Comparison of ENCODE assay signal across 8 cellular contexts in genomic region chr14:34538871-34539406, GRCh38. TPM values are rescaled to one million over a fixed set of nuclear protein-coding genes. Genes with fewer than 3 reads are reported as not detected.
A peak's percentile ranks its signal among the peaks of the same experiment; 100 is the strongest.
DNase-seq lines count a peak whose midpoint lies in the region; ATAC-seq and TF ChIP-seq lines count a peak whose summit lies in the region.

No MANE protein-coding gene starts in this region.

- H3K9me2 ChIP-seq in SU-DHL-6 (replicated peaks; ENCODE audit: insufficient read depth, low read length) = no peaks in the 10 kb centered on the region

- TF ChIP-seq CTCF in SU-DHL-6 (IDR thresholded peaks at IDR 0.05; ENCODE audit: insufficient read depth, low read length, poor library complexity, severe bottlenecking) (no peak), glutamatergic neuron (IDR thresholded peaks at IDR 0.05; ENCODE audit: partially characterized antibody, unreplicated experiment) (no peak), spleen (IDR thresholded peaks at IDR 0.05 in 8 of 11, conservative IDR thresholded peaks at IDR 0.05 in 3 of 11) (no peak)

- H3K9ac ChIP-seq in SU-DHL-6 (ENCODE audit: low read length) = peak overlapping the region; percentile 82

- no peaks in the 10 kb centered on the region; the same call in 1 of the 2 replicates for H3K36me3 ChIP-seq in SU-DHL-6 (ENCODE audit: low read length)
- peaks cover 0 to 39% (median 22%) of the 10 kb centered on the region in 6 donors for H3K36me3 ChIP-seq in spleen

- H3K4me2 ChIP-seq in SU-DHL-6 (ENCODE audit: low read depth, low read length, poor library complexity, severe bottlenecking) = peak overlapping the region; percentile 98

- no peaks in the 10 kb centered on the region for H3F3A ChIP-seq in SU-DHL-6 (ENCODE audit: insufficient read depth)

- H3K27me3 ChIP-seq in SU-DHL-6 (ENCODE audit: low read length) (no peaks in the 10 kb centered on the region), spleen (replicated peaks in 1 of 7) (no peaks in the 10 kb centered on the region)

- ATAC-seq in GM21529 (IDR thresholded peaks at IDR 0.05; ENCODE audit: unreplicated experiment) = no peak

- H3K4me3 Mint-ChIP-seq in T-helper 1 cell treated with Interleukin-12 subunit alpha and Interleukin-12 subunit beta and Interleukin-4 antibody, amounts not matched to agents 30 μg/mL and 1 μg/mL, for 36 hours = peak overlapping the region; percentile 99
- peak overlapping the region; percentile 100 for H3K4me3 Mint-ChIP-seq in glutamatergic neuron (ENCODE audit: unreplicated experiment)

- peaks cover 17% of the 10 kb centered on the region for H3K4me1 Mint-ChIP-seq in T-helper 1 cell treated with Interleukin-12 subunit alpha and Interleukin-12 subunit beta and Interleukin-4 antibody, amounts not matched to agents 30 μg/mL and 1 μg/mL, for 36 hours (ENCODE audit: low read depth)
- peaks cover 3% of the 10 kb centered on the region for H3K4me1 Mint-ChIP-seq in glutamatergic neuron (ENCODE audit: low read depth, unreplicated experiment)

- H3K27ac Mint-ChIP-seq in T-helper 1 cell treated with Interleukin-12 subunit alpha and Interleukin-12 subunit beta and Interleukin-4 antibody, amounts not matched to agents 30 μg/mL and 1 μg/mL, for 36 hours = peak overlapping the region; percentile 99
- H3K27ac Mint-ChIP-seq in glutamatergic neuron (ENCODE audit: unreplicated experiment) = peak overlapping the region; percentile 99

- H3K79me2 ChIP-seq in SU-DHL-6 (ENCODE audit: insufficient read depth, low read length) = peaks cover 20% of the 10 kb centered on the region

- in situ Hi-C loops in KBM-7 (cut with MboI; ENCODE audit: low pct_unique_long_range_greater_than_20kb, low sequenced_read_pairs) = no loop called here

- intact Hi-C loops in spleen (cut with DNase I; ENCODE audit: low total_unique reads) = no loop called here

- no peaks in the 10 kb centered on the region; the same call in 1 of the 2 replicates for H4K20me1 ChIP-seq in SU-DHL-6 (ENCODE audit: low read depth, low read length)

- peaks cover 8% of the 10 kb centered on the region for H3K36me3 Mint-ChIP-seq in T-helper 1 cell treated with Interleukin-12 subunit alpha and Interleukin-12 subunit beta and Interleukin-4 antibody, amounts not matched to agents 30 μg/mL and 1 μg/mL, for 36 hours (ENCODE audit: low read depth)
- H3K36me3 Mint-ChIP-seq in glutamatergic neuron (ENCODE audit: unreplicated experiment) = no peaks in the 10 kb centered on the region

- H3K9me3 ChIP-seq in SU-DHL-6 (ENCODE audit: insufficient read depth, low read length) (no peaks in the 10 kb centered on the region), spleen (no peaks in the 10 kb centered on the region)

- peaks cover 10 to 50% (median 29%) of the 10 kb centered on the region in 6 donors for H3K4me1 ChIP-seq in spleen

- H2AFZ ChIP-seq in SU-DHL-6 (ENCODE audit: low read depth, low read length, severe bottlenecking) = peak overlapping the region; percentile 65

- TF ChIP-seq POLR2A in spleen (IDR thresholded peaks at IDR 0.05) = no peak

- DNase-seq in T-helper 1 cell (no peak), glutamatergic neuron (no peak), spleen (no peak), EL (no peak), KBM-7 (no peak)

- H3K4me3 ChIP-seq in SU-DHL-6 (ENCODE audit: insufficient read depth, low read length, poor library complexity, severe bottlenecking) (peak overlapping the region; percentile 87), spleen (peak overlapping the region; percentile 64 to 86 (median 80))

- H3K27ac ChIP-seq in SU-DHL-6 (ENCODE audit: low read depth, low read length) (no peak overlapping the region; the same call in 1 of the 2 replicates), spleen (peak overlapping the region; percentile 89 to 99 (median 96))

- H3K27me3 Mint-ChIP-seq in T-helper 1 cell treated with Interleukin-12 subunit alpha and Interleukin-12 subunit beta and Interleukin-4 antibody, amounts not matched to agents 30 μg/mL and 1 μg/mL, for 36 hours (ENCODE audit: low read depth) = no peaks in the 10 kb centered on the region
- H3K27me3 Mint-ChIP-seq in glutamatergic neuron (ENCODE audit: unreplicated experiment) = peaks cover 4% of the 10 kb centered on the region

- no peaks in the 10 kb centered on the region for H3K9me3 Mint-ChIP-seq in T-helper 1 cell treated with Interleukin-12 subunit alpha and Interleukin-12 subunit beta and Interleukin-4 antibody, amounts not matched to agents 30 μg/mL and 1 μg/mL, for 36 hours
- no peaks in the 10 kb centered on the region for H3K9me3 Mint-ChIP-seq in glutamatergic neuron (ENCODE audit: unreplicated experiment)

- 1 to 3% (median 2%) methylated on average over 15 of the region's 15 CpGs for WGBS in spleen, 5 donors

RNA-seq across cellular contexts. Expression of gene EAPP, which starts 0.6 kb away (rescaled TPM):
- total RNA-seq in glutamatergic neuron (ENCODE audit: unreplicated experiment) (33.2 TPM), spleen (10 to 100 TPM; 26.7 to 44.3 (median 35.2) TPM)
- 10 to 100 TPM; 30.2 to 44.9 (median 44.0) TPM for polyA plus RNA-seq in spleen
